In the genomic region with DNA sequence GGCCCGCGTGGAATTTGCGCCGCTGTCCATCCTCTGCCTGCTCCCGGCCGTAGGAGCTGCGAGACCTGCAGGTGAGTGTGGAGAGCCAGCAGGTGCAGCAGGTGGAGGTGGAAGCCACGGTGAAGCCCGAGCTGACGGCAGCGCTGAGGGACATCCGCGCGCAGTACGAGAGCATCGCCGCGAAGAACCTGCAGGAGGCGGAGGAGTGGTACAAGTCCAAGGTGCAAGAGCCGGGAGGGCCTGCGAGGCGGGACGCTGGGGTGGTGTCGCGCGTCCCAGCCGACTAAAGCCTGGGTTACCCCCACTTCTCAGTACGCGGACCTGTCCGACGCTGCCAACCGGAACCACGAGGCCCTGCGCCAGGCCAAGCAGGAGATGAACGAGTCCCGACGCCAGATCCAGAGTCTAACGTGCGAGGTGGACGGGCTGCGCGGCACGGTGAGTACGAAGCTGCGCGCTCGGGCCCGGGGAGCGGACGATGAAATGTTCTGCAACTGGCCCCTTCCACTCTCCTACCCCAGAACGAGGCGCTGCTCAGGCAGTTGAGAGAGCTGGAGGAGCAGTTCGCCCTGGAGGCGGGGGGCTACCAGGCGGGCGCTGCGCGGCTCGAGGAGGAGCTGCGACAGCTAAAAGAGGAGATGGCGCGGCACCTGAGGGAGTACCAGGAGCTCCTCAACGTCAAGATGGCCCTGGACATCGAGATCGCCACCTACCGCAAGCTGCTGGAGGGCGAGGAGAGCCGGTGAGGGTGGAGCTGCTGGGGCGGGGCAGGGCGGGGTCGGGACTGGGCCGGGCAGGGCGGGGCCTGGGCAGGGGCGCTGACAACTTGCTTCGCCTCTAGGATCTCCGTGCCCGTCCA, we compare ENCODE assay signal across 9 cellular contexts. TPM values are rescaled to one million over a fixed set of nuclear protein-coding genes. Genes with fewer than 3 reads are reported as not detected.
DNase-seq lines count a peak whose midpoint lies in the region; ATAC-seq and FAIRE-seq lines count a peak whose summit lies in the region.
"Had no signal": no experiment of that assay in that cellular context is flagged by ENCODE, and none has a peak within 500 bp of the region (broad histone marks: within the 10 kb centered on the region; RNA-seq: fewer than 3 reads in every experiment).

No MANE protein-coding gene starts in this region.

- H3K4me3 Mint-ChIP-seq in activated T-helper 2 cell treated with anti-CD3 and anti-CD28 coated beads, Interferon-gamma antibody, Interleukin-2, Interleukin-4, amounts not matched to agents 10 μg/mL and 5 μg/mL and 100 μg/mL, durations not matched to agents 14 hours and 24 hours and 36 hours (ENCODE audit: low read depth): peak overlapping the region; percentile 57

- H3K27ac Mint-ChIP-seq in activated T-helper 2 cell treated with anti-CD3 and anti-CD28 coated beads, Interferon-gamma antibody, Interleukin-2, Interleukin-4, amounts not matched to agents 10 μg/mL and 5 μg/mL and 100 μg/mL, durations not matched to agents 14 hours and 24 hours and 36 hours: no peak overlapping the region

- no peaks in the 10 kb centered on the region for H3K9me3 Mint-ChIP-seq in activated T-helper 2 cell treated with anti-CD3 and anti-CD28 coated beads, Interferon-gamma antibody, Interleukin-2, Interleukin-4, amounts not matched to agents 10 μg/mL and 5 μg/mL and 100 μg/mL, durations not matched to agents 14 hours and 24 hours and 36 hours

- DNase-seq in activated T-cell treated with anti-CD3 and anti-CD28 coated beads for 24 hours (ENCODE audit: low read depth) (peak; percentile 28), NCI-H774 (lab: John Stamatoyannopoulos, UW) (peak; percentile 65), GM19239 (ENCODE audit: insufficient read length, low spot score) (no peak)
- DNase-seq in activated T-cell treated with anti-CD3 and anti-CD28 coated beads, Interleukin-2, amount 50 U/mL, for 1 hour: no peak
- peak; percentile 36 for DNase-seq in activated T-helper 2 cell treated with anti-CD3 and anti-CD28 coated beads, Interferon-gamma antibody, Interleukin-2, Interleukin-4, amounts not matched to agents 10 μg/mL and 5 μg/mL and 100 μg/mL, durations not matched to agents 14 hours and 24 hours and 36 hours (ENCODE audit: low spot score)
- peak; percentile 50 for DNase-seq in stimulated activated naive CD8-positive, alpha-beta T cell treated with anti-CD3 and anti-CD28 coated beads, Interleukin-15, Interleukin-2, amounts not matched to agents 100 U/mL and 50 U/mL, for 24 hours

- H3K9me3 ChIP-seq in iPS-18c (ENCODE audit: control insufficient read depth, insufficient read depth, low read length): peaks cover 2% of the 10 kb centered on the region
- H3K9me3 ChIP-seq: adrenal gland had no signal

- peak; percentile 64 for ATAC-seq in stimulated activated naive CD8-positive, alpha-beta T cell treated with anti-CD3 and anti-CD28 coated beads, Interleukin-15, Interleukin-2, amounts not matched to agents 100 U/mL and 50 U/mL, for 24 hours
- no peak for ATAC-seq in GM18498 (IDR thresholded peaks at IDR 0.05; ENCODE audit: unreplicated experiment)

- intact Hi-C loops in activated T-helper 2 cell treated with anti-CD3 and anti-CD28 coated beads, Interferon-gamma antibody, Interleukin-2, Interleukin-4, amounts not matched to agents 10 μg/mL and 5 μg/mL and 100 μg/mL, durations not matched to agents 14 hours and 24 hours and 36 hours (cut with micrococcal nuclease): loop anchor here (1.0 to 5.0 kb wide), 3 partner anchors 9 to 215 kb away; no protein-coding TSS in a partner anchor

- H3K27me3 Mint-ChIP-seq in activated T-helper 2 cell treated with anti-CD3 and anti-CD28 coated beads, Interferon-gamma antibody, Interleukin-2, Interleukin-4, amounts not matched to agents 10 μg/mL and 5 μg/mL and 100 μg/mL, durations not matched to agents 14 hours and 24 hours and 36 hours (ENCODE audit: low read depth): peaks cover 46% of the 10 kb centered on the region

- H3K4me3 ChIP-seq in iPS-18c (ENCODE audit: insufficient read depth, low read depth, low read length): peak overlapping the region; percentile 59

- FAIRE-seq in GM19239 (lab: Jason Lieb, UNC): no peak

- peaks cover 23% of the 10 kb centered on the region for H3K4me1 Mint-ChIP-seq in activated T-helper 2 cell treated with anti-CD3 and anti-CD28 coated beads, Interferon-gamma antibody, Interleukin-2, Interleukin-4, amounts not matched to agents 10 μg/mL and 5 μg/mL and 100 μg/mL, durations not matched to agents 14 hours and 24 hours and 36 hours (ENCODE audit: low read depth)

- H3K36me3 Mint-ChIP-seq in activated T-helper 2 cell treated with anti-CD3 and anti-CD28 coated beads, Interferon-gamma antibody, Interleukin-2, Interleukin-4, amounts not matched to agents 10 μg/mL and 5 μg/mL and 100 μg/mL, durations not matched to agents 14 hours and 24 hours and 36 hours (ENCODE audit: low read depth): no peaks in the 10 kb centered on the region

RNA-seq across cellular contexts. Expression of gene PRPH, which starts 2.1 kb away (rescaled TPM):
- not detected in 2 replicates for total RNA-seq in activated T-helper 2 cell treated with anti-CD3 and anti-CD28 coated beads, Interferon-gamma antibody, Interleukin-2, Interleukin-4, amounts not matched to agents 10 μg/mL and 5 μg/mL and 100 μg/mL, durations not matched to agents 14 hours and 24 hours and 36 hours

RNA-seq across cellular contexts. Expression of gene TROAP, which starts 26.0 kb away (rescaled TPM):
- total RNA-seq in activated T-helper 2 cell treated with anti-CD3 and anti-CD28 coated beads, Interferon-gamma antibody, Interleukin-2, Interleukin-4, amounts not matched to agents 10 μg/mL and 5 μg/mL and 100 μg/mL, durations not matched to agents 14 hours and 24 hours and 36 hours: 58.3 and 59.3 TPM in 2 replicates

RNA-seq across cellular contexts. Expression of gene TUBA1C, which starts 32.2 kb away (rescaled TPM):
- total RNA-seq in activated T-helper 2 cell treated with anti-CD3 and anti-CD28 coated beads, Interferon-gamma antibody, Interleukin-2, Interleukin-4, amounts not matched to agents 10 μg/mL and 5 μg/mL and 100 μg/mL, durations not matched to agents 14 hours and 24 hours and 36 hours: 349 and 355 TPM in 2 replicates

RNA-seq across cellular contexts. Expression of gene C1QL4, which starts 39.9 kb away (rescaled TPM):
- not detected in 2 replicates for total RNA-seq in activated T-helper 2 cell treated with anti-CD3 and anti-CD28 coated beads, Interferon-gamma antibody, Interleukin-2, Interleukin-4, amounts not matched to agents 10 μg/mL and 5 μg/mL and 100 μg/mL, durations not matched to agents 14 hours and 24 hours and 36 hours

RNA-seq across cellular contexts. Expression of gene DNAJC22, which starts 49.6 kb away (rescaled TPM):
- total RNA-seq in activated T-helper 2 cell treated with anti-CD3 and anti-CD28 coated beads, Interferon-gamma antibody, Interleukin-2, Interleukin-4, amounts not matched to agents 10 μg/mL and 5 μg/mL and 100 μg/mL, durations not matched to agents 14 hours and 24 hours and 36 hours: 0.09 TPM in 1 of 2 replicates, not detected in the other

Comparison
In these comparisons a context has a peak if more than half of its experiments do, and no peak if none do; other contexts are left out.
1. DNase-seq: peak in activated T-cell treated with anti-CD3 and anti-CD28 coated beads for 24 hours (single experiment), NCI-H774 (single experiment), activated T-helper 2 cell treated with anti-CD3 and anti-CD28 coated beads, Interferon-gamma antibody, Interleukin-2, Interleukin-4, amounts not matched to agents 10 μg/mL and 5 μg/mL and 100 μg/mL, durations not matched to agents 14 hours and 24 hours and 36 hours (single experiment) and stimulated activated naive CD8-positive, alpha-beta T cell treated with anti-CD3 and anti-CD28 coated beads, Interleukin-15, Interleukin-2, amounts not matched to agents 100 U/mL and 50 U/mL, for 24 hours (single experiment); none in activated T-cell treated with anti-CD3 and anti-CD28 coated beads, Interleukin-2, amount 50 U/mL, for 1 hour (single experiment) and GM19239 (single experiment).